In the genomic region with DNA sequence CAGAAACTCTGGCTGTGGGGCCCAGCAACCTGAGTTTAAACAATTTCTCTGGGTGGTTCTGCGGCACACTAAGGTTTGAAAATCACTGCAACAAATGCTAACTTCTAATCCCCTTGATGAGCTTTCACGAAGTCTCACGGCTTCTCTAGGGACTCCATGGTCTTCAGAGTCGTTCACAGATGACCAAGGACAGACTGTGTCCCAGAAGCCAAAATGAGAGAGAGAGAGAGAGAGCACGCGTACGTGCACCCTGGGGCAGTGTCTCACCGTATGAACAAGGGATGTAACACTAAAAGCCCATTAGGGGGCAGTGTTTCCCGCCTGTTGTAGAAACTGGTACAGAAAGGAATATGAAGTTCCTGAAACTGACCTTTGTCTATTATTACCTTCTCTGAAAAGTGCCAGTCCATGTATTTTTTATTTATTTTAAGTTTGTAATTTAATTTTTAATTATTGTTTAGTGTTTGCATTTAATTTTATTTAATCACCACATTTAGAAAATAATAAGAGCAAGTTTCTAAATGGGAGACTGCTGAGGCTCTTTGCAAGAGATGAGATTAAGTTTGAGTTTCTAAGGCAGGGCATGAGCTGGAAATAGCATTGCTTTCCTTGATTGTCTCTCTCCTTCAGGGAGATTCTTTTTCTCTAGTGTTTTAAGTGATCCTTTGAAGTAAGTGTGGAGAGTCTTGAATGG, we compare ENCODE assay signal across 8 cellular contexts. TPM values are rescaled to one million over a fixed set of nuclear protein-coding genes. Genes with fewer than 3 reads are reported as not detected.
DNase-seq lines count a peak whose midpoint lies in the region; ATAC-seq and TF ChIP-seq lines count a peak whose summit lies in the region.

No MANE protein-coding gene starts in this region.

- POLR2A ChIA-PET in WTC11 (lab: Charles Lee), result no interaction called here

- peaks cover 44% of the 10 kb centered on the region for H3K4me1 Mint-ChIP-seq in WTC11

- CTCF ChIA-PET in WTC11 (lab: Charles Lee), result interaction anchor here (0.8 to 3.5 kb wide), 9 partner anchors 14 to 210 kb away, joined by 3 to 16 read pairs (median 6); no protein-coding TSS in a partner anchor

- peak; percentile 39 for ATAC-seq in HG02970 (IDR thresholded peaks at IDR 0.05; ENCODE audit: low FRiP score, unreplicated experiment)
- peak; percentile 62 for ATAC-seq in WTC11

- peaks cover 42% of the 10 kb centered on the region for H3K27me3 Mint-ChIP-seq in WTC11 (ENCODE audit: low read depth)

- no peaks in the 10 kb centered on the region for H3K36me3 Mint-ChIP-seq in WTC11

- H3K9me3 Mint-ChIP-seq in WTC11, result 0 out of 2 replicates have a peak, but pooled peaks cover 3% of the 10 kb centered on the region

- TF ChIP-seq CTCF in WTC11 (IDR thresholded peaks at IDR 0.05), result peak; percentile 64

- H3K27ac Mint-ChIP-seq in WTC11, result 0 out of 2 replicates have a peak overlapping the region, but pooled peaks have one; percentile 31

- DNase-seq in SKM-1 treated with dmso at 0.1 percent for 144 hours (lab: John Stamatoyannopoulos, UW; ENCODE audit: unreplicated experiment), result peak; percentile 40
- DNase-seq in SKM-1 (lab: John Stamatoyannopoulos, UW; ENCODE audit: unreplicated experiment), result no peak
- peak; percentile 65 for DNase-seq in NCI-H2227 (lab: John Stamatoyannopoulos, UW; ENCODE audit: unreplicated experiment)
- peak; percentile 54 for DNase-seq in WTC11 (ENCODE audit: low spot score)
- peak; percentile 91 for DNase-seq in cerebellar cortex (ENCODE audit: low spot score)
- DNase-seq in kidney tubule cell (ENCODE audit: low spot score), result peak; percentile 88
- DNase-seq in stimulated activated CD4-positive, alpha-beta T cell treated with anti-CD3 and anti-CD28 coated beads, Interleukin-4, amount 100 ng/mL, for 4 hours, result peak; percentile 44 to 56

- no peak overlapping the region for H3K4me3 Mint-ChIP-seq in WTC11

TF ChIP-seq in WTC11, 78 proteins besides CTCF, POLR2A, EP300 and RAD21:
- TF ChIP-seq, protein P1, sequence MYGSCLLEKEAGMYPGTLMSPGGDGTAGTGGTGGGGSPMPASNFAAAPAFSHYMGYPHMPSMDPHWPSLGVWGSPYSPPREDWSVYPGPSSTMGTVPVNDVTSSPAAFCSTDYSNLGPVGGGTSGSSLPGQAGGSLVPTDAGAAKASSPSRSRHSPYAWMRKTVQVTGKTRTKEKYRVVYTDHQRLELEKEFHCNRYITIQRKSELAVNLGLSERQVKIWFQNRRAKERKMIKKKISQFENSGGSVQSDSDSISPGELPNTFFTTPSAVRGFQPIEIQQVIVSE (CRISPR knock-in tag; IDR thresholded peaks at IDR 0.05; ENCODE audit: borderline replicate concordance), result no peak
- TF ChIP-seq HMGA2 (CRISPR knock-in tag; IDR thresholded peaks at IDR 0.05), result peak; percentile 89

RNA-seq across cellular contexts. Expression of gene APOLD1, which starts 3.4 kb away (rescaled TPM):
- 0.44 to 1.1 TPM (median 0.62 TPM) in 3 replicates for total RNA-seq in WTC11 (2021)

RNA-seq across cellular contexts. Expression of gene DDX47, which starts 24.3 kb away (rescaled TPM):
- 59.2 to 64.8 TPM (median 59.2 TPM) in 3 replicates for total RNA-seq in WTC11 (2021)
